Comparison of ENCODE assay signal across 1 cellular context in genomic region chr1:43171876-43172531, GRCh38.
A peak's percentile ranks its signal among the peaks of the same experiment; 100 is the strongest.
TF ChIP-seq lines count a peak whose summit lies in the region.

Gene CFAP57 (plus strand): TSS chr1:43172330. CDS start chr1:43172754, 424 bp downstream.
Gene EBNA1BP2 (minus strand): TSS chr1:43172290. CDS start chr1:43172118, 172 bp downstream.

TF ChIP-seq in GM12878, 131 proteins besides CTCF, POLR2A, EP300 and RAD21 (continued from another document):
- TF ChIP-seq SUZ12 (IDR thresholded peaks at IDR 0.05; ENCODE audit: unreplicated experiment) (no peak), ATF3 (IDR thresholded peaks at IDR 0.05; ENCODE audit: borderline replicate concordance, extremely low read depth, low read depth, low read length) (no peak), BCL3 (IDR thresholded peaks at IDR 0.05; ENCODE audit: borderline replicate concordance, insufficient read depth, low read depth, low read length, poor library complexity, severe bottlenecking) (no peak), DPF2 (IDR thresholded peaks at IDR 0.05) (0 out of 2 replicates have a peak, but pooled peaks have one; percentile 33), NFYA (IDR thresholded peaks at IDR 0.05; ENCODE audit: borderline replicate concordance, low read depth, low read length) (no peak), SKIL (IDR thresholded peaks at IDR 0.05; ENCODE audit: low read depth, poor library complexity, severe bottlenecking) (no peak), TAF1 (IDR thresholded peaks at IDR 0.05; ENCODE audit: borderline replicate concordance, low read depth, low read length) (peak; percentile 81; the same call in 1 of the 2 replicates), NBN (IDR thresholded peaks at IDR 0.05) (peak; percentile 63; the same call in 1 of the 2 replicates), RUNX3 (IDR thresholded peaks at IDR 0.05; ENCODE audit: low read length) (no peak), SUPT20H (IDR thresholded peaks at IDR 0.05; ENCODE audit: borderline replicate concordance, control insufficient read depth, low read depth, low read length) (no peak), JUNB (IDR thresholded peaks at IDR 0.05) (no peak)
